Comparison of ENCODE assay signal across 10 cellular contexts in the genomic region with DNA sequence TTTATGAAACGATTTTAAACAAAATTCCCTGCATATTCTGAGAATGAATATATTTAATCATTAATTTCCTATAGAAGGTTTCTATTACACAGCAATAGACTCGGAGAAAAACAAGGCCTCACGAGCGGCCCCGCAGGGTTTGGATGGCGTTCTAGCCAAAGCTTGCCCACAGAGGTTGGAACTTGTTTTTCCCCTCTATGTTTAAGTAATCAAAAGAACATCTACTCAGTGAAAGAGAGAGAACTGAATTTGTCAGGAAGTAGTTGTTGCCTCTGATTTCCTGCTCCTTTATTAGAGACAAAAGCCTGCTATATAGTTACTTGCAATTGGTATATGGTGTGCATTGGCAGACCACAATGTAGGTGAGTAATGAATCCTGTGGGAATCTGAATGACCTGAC.
"Had no signal": no experiment of that assay in that cellular context is flagged by ENCODE, and none has a peak within 500 bp of the region (broad histone marks: within the 10 kb centered on the region; RNA-seq: fewer than 3 reads in every experiment).

No MANE protein-coding gene starts in this region.

- H3K4me3 ChIP-seq: GM23248, HAP-1, K562 had no signal

- DNase-seq: GM23248, GOT3, H7, HFFc6, IMR-90, KG1 had no signal

- ATAC-seq: HCT116, K562 had no signal

- FAIRE-seq: HTR-8/SVneo, K562 had no signal

- H3K36me3 ChIP-seq: HAP-1 had no signal
